8 cellular contexts compared by ENCODE assay signal in the genomic region with DNA sequence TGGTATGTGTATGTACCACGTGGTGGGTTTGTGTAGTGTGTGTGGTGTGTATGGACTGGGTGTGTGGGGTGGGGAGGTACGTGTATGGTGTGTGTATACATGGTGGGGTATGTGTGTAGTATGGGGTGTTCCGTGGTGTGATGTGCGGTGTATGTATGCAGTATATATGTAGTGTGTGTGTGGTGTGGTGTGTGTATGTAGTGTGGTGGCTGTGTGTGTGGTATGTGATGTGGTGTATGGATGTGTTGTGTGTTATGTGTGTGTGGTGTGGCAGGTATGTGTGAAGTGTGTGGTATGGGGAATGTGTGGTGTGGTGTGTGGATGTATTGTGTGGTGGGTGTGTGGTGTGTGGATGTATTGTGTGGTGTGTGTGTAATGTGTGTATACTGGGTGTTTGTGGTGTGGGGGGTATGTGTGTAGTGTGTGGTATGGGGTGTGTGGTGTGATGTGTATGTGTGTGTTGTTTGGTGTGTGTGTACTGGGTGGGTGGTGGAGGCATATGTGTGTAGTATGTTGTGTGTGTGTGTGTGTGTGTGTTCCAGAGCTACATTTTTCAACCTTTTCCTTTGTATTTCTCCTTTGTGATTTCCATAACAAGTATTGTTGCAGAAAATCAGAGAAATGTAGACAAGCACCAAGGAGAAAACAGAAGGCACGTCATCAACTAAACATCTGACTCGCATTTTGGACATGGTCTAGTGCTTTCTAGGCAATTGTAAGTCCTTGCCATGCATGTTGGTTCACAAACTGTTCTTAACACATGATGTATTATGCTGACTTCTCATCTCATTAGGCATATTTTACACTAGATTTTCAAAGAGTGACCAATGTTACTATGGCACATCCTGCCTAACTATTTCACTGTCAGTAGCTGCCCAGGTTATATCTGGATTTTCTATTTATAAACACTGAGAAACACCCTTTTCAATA. TPM values are rescaled to one million over a fixed set of nuclear protein-coding genes. Genes with fewer than 3 reads are reported as not detected.
DNase-seq lines count a peak whose midpoint lies in the region; ATAC-seq and TF ChIP-seq lines count a peak whose summit lies in the region.

No MANE protein-coding gene starts in this region.

- H2BK5ac ChIP-seq in neuronal stem cell (ENCODE audit: low read length) = no peak overlapping the region

- H2AFZ ChIP-seq in neuronal stem cell (ENCODE audit: low read length) = no peak overlapping the region

- peak overlapping the region; percentile 45 for H3K9ac ChIP-seq in neuronal stem cell (ENCODE audit: low read depth, low read length, poor library complexity)

- H3K4me1 ChIP-seq in neuronal stem cell (ENCODE audit: control insufficient read depth in 2 of 2, insufficient read depth in 1 of 2, low read depth in 1 of 2, low read length in 2 of 2) (peaks cover 0 to 16% of the 10 kb centered on the region in 2 donors), tibial artery (no peaks in the 10 kb centered on the region)

- H3K4me2 ChIP-seq in neuronal stem cell (ENCODE audit: insufficient read depth, low read length, poor library complexity, severe bottlenecking) = no peak overlapping the region

- no peaks in the 10 kb centered on the region for H3K9me3 Mint-ChIP-seq in activated naive CD4-positive, alpha-beta T cell treated with anti-CD3 and anti-CD28 coated beads, Interleukin-2, amount 10 ng/mL, durations not matched to agents 7 days and 5 days

- H3K4me3 Mint-ChIP-seq in activated naive CD4-positive, alpha-beta T cell treated with anti-CD3 and anti-CD28 coated beads, Interleukin-2, amount 10 ng/mL, durations not matched to agents 7 days and 5 days = peak overlapping the region; percentile 81

- no peak overlapping the region for H3K4ac ChIP-seq in neuronal stem cell (ENCODE audit: low read length)

- H3K27me3 Mint-ChIP-seq in activated naive CD4-positive, alpha-beta T cell treated with anti-CD3 and anti-CD28 coated beads, Interleukin-2, amount 10 ng/mL, durations not matched to agents 7 days and 5 days = no peaks in the 10 kb centered on the region

- H3K27me3 ChIP-seq in neuronal stem cell (ENCODE audit: control insufficient read depth in 3 of 3, insufficient read depth in 3 of 3, low read depth in 1 of 3, low read length in 3 of 3) = no peaks in the 10 kb centered on the region
- H3K27me3 ChIP-seq in tibial artery = no peaks in the 10 kb centered on the region

- no peak overlapping the region for H2BK120ac ChIP-seq in neuronal stem cell (ENCODE audit: low read depth, low read length)

- H3K14ac ChIP-seq in neuronal stem cell (ENCODE audit: low read length) = peak overlapping the region; percentile 42

- H2BK15ac ChIP-seq in neuronal stem cell (ENCODE audit: low read length) = no peak overlapping the region

- CTCF ChIA-PET in activated naive CD4-positive, alpha-beta T cell treated with anti-CD3 and anti-CD28 coated beads, Interleukin-2, amount 10 ng/mL, durations not matched to agents 7 days and 5 days (lab: Charles Lee) = interaction anchor here (0.9 to 9.0 kb wide), 3 partner anchors 19 to 64 kb away, joined by 3 to 70 read pairs (median 3); no protein-coding TSS in a partner anchor

- peaks cover 66% of the 10 kb centered on the region for H3K36me3 Mint-ChIP-seq in activated naive CD4-positive, alpha-beta T cell treated with anti-CD3 and anti-CD28 coated beads, Interleukin-2, amount 10 ng/mL, durations not matched to agents 7 days and 5 days

- peaks cover 11% of the 10 kb centered on the region for H3K79me1 ChIP-seq in neuronal stem cell (ENCODE audit: low read depth, low read length)

- TF ChIP-seq CTCF in tibial artery (IDR thresholded peaks at IDR 0.05) = no peak

- H3K4me1 Mint-ChIP-seq in activated naive CD4-positive, alpha-beta T cell treated with anti-CD3 and anti-CD28 coated beads, Interleukin-2, amount 10 ng/mL, durations not matched to agents 7 days and 5 days = peaks cover 89% of the 10 kb centered on the region

- ATAC-seq in GM18511 (IDR thresholded peaks at IDR 0.05; ENCODE audit: unreplicated experiment) (peak; percentile 55), HG02938 (IDR thresholded peaks at IDR 0.05; ENCODE audit: unreplicated experiment) (peak; percentile 49), GM18861 (IDR thresholded peaks at IDR 0.05; ENCODE audit: unreplicated experiment) (no peak), HG02852 (IDR thresholded peaks at IDR 0.05; ENCODE audit: unreplicated experiment) (no peak)

- peak overlapping the region; percentile 38 for H4K91ac ChIP-seq in neuronal stem cell (ENCODE audit: low read depth, low read length, poor library complexity)

- no peak overlapping the region for H3K18ac ChIP-seq in neuronal stem cell (ENCODE audit: low read length)

- H3K27ac ChIP-seq in neuronal stem cell (replicated peaks; ENCODE audit: low read length) = no peak overlapping the region
- no peak overlapping the region for H3K27ac ChIP-seq in tibial artery

- peaks cover 2 to 3% of the 10 kb centered on the region in 2 donors for H3K9me3 ChIP-seq in neuronal stem cell (replicated peaks in 1 of 2; ENCODE audit: control insufficient read depth in 2 of 2, insufficient read depth in 1 of 2, low read depth in 1 of 2, low read length in 2 of 2)
- H3K9me3 ChIP-seq in tibial artery = peaks cover 0 to 8% (median 4%) of the 10 kb centered on the region in 3 donors

- 100% methylated on average over 4 of the region's 6 CpGs; no CpG with 5 or more reads in 1 of the 2 donors for WGBS in neuronal stem cell (ENCODE audit: extremely low coverage in 2 of 2, insufficient read length in 2 of 2, insufficient replicate concordance in 1 of 2), 2 donors

- peak overlapping the region; percentile 82 for H2BK12ac ChIP-seq in neuronal stem cell (ENCODE audit: low read length)

- H3K36me3 ChIP-seq in neuronal stem cell (replicated peaks in 1 of 2; ENCODE audit: control insufficient read depth in 2 of 2, insufficient read depth in 2 of 2, low read length in 2 of 2) (no peaks in the 10 kb centered on the region), tibial artery (no peaks in the 10 kb centered on the region)

- intact Hi-C loops in tibial artery (cut with DNase I; ENCODE audit: low total_unique reads) = no loop called here

- no peak overlapping the region for H4K8ac ChIP-seq in neuronal stem cell (ENCODE audit: low read depth, low read length)

- H3K23ac ChIP-seq in neuronal stem cell (ENCODE audit: low read depth, low read length, poor library complexity) = no peak overlapping the region

- DNase-seq in activated naive CD4-positive, alpha-beta T cell treated with anti-CD3 and anti-CD28 coated beads, Interleukin-2, amount 10 ng/mL, durations not matched to agents 7 days and 5 days = no peak
- DNase-seq in neuronal stem cell (ENCODE audit: low spot score) = no peak
- no peak for DNase-seq in tibial artery
- DNase-seq in T-helper 9 cell = no peak

- peak overlapping the region in 1 of 2 donors; percentile 65 for H3K4me3 ChIP-seq in neuronal stem cell (ENCODE audit: low read length in 2 of 2)
- no peak overlapping the region for H3K4me3 ChIP-seq in tibial artery

- H3K27ac Mint-ChIP-seq in activated naive CD4-positive, alpha-beta T cell treated with anti-CD3 and anti-CD28 coated beads, Interleukin-2, amount 10 ng/mL, durations not matched to agents 7 days and 5 days = peak overlapping the region; percentile 88

- no peak overlapping the region for H2AK5ac ChIP-seq in neuronal stem cell (ENCODE audit: low read depth, low read length)

RNA-seq across cellular contexts. Expression of a gene that starts 13.2 kb away (rescaled TPM):
- polyA plus RNA-seq in neuronal stem cell (2013, experiment 1 of 2) = 23.2 TPM
- 24.3 TPM for polyA plus RNA-seq in neuronal stem cell (2013, experiment 2 of 2)

Comparison
In these comparisons a context has a peak if more than half of its experiments do, and no peak if none do; other contexts are left out.
1. ATAC-seq: peak in GM18511 (single experiment) and HG02938 (single experiment); none in GM18861 (single experiment) and HG02852 (single experiment).